Comparison of ENCODE assay signal across 23 cellular contexts in genomic region chr12:86006727-86007126, GRCh38.
"Had no signal": no experiment of that assay in that cellular context is flagged by ENCODE, and none has a peak within 500 bp of the region (broad histone marks: within the 10 kb centered on the region; RNA-seq: fewer than 3 reads in every experiment).

No MANE protein-coding gene starts in this region.

- H3K4me1 ChIP-seq: esophagus squamous epithelium, left lung, transverse colon, uterus had no signal

- H3K4me3 ChIP-seq: esophagus squamous epithelium, left lung, lung, transverse colon, uterus had no signal

- DNase-seq: activated B cell treated with CpG ODN at 0.5 μM for 24 hours; activated CD4-positive, alpha-beta T cell treated with anti-CD3 and anti-CD28 coated beads for 36 hours; activated CD4-positive, alpha-beta T cell treated with anti-CD3 and anti-CD28 coated beads, Interleukin-2, amount 50 U/mL, for 4 hours; activated CD8-positive, alpha-beta memory T cell treated with anti-CD3 and anti-CD28 coated beads for 24 hours; activated CD8-positive, alpha-beta memory T cell treated with anti-CD3 and anti-CD28 coated beads, Interleukin-2, amount 50 U/mL, for 4 hours; activated naive CD4-positive, alpha-beta T cell treated with Interleukin-2 at 50 U/mL for 16 hours; activated naive CD8-positive, alpha-beta T cell treated with anti-CD3 and anti-CD28 coated beads for 36 hours; activated T-cell treated with anti-CD3 and anti-CD28 coated beads, Interleukin-2, amount 50 U/mL, for 24 hours; amniotic stem cell; effector CD4-positive, alpha-beta T cell; esophagus squamous epithelium; left lung; naive B cell; occipital lobe; posterior cingulate gyrus; retina; stimulated activated CD4-positive, alpha-beta T cell treated with anti-CD3 and anti-CD28 coated beads, Interleukin-2, amount 100 ng/mL, for 48 hours; stimulated activated CD8-positive, alpha-beta memory T cell treated with anti-CD3 and anti-CD28 coated beads, Interleukin-4, amount 100 ng/mL, for 48 hours; stimulated activated naive B cell treated with anti-CD40 and anti-IgM and Interleukin-4, amounts not matched to agents 10 μg/mL and 1 μg/mL and 100 μg/mL, for 72 hours; T1000; transverse colon; uterus had no signal

- H3K9me3 ChIP-seq: esophagus squamous epithelium, left lung, transverse colon, uterus had no signal

- H3K27me3 ChIP-seq: esophagus squamous epithelium, left lung, transverse colon, uterus had no signal

- H3K27ac ChIP-seq: esophagus squamous epithelium, left lung, transverse colon, uterus had no signal

- H3K36me3 ChIP-seq: esophagus squamous epithelium, left lung, transverse colon, uterus had no signal

- ATAC-seq: activated CD4-positive, alpha-beta T cell treated with anti-CD3 and anti-CD28 coated beads for 36 hours; left lung; stimulated activated naive B cell treated with anti-CD40 and anti-IgM and Interleukin-4, amounts not matched to agents 10 μg/mL and 1 μg/mL and 100 μg/mL, for 72 hours had no signal
